ENCODE assay signal across 1 cellular context in genomic region chr4:122855491-122855890, GRCh38.
TF ChIP-seq lines count a peak whose summit lies in the region.

No MANE protein-coding gene starts in this region.

TF ChIP-seq in IMR-90, 13 proteins besides CTCF, POLR2A, EP300 and RAD21 (continued from another document):
- TF ChIP-seq USF2 (IDR thresholded peaks at IDR 0.05; ENCODE audit: low read depth, low read length) (no peak), RCOR1 (IDR thresholded peaks at IDR 0.05; ENCODE audit: insufficient replicate concordance, low read length) (no peak), BHLHE40 (IDR thresholded peaks at IDR 0.05; ENCODE audit: low read depth, low read length) (no peak)
